Comparison of ENCODE assay signal across 1 cellular context in the genomic region with DNA sequence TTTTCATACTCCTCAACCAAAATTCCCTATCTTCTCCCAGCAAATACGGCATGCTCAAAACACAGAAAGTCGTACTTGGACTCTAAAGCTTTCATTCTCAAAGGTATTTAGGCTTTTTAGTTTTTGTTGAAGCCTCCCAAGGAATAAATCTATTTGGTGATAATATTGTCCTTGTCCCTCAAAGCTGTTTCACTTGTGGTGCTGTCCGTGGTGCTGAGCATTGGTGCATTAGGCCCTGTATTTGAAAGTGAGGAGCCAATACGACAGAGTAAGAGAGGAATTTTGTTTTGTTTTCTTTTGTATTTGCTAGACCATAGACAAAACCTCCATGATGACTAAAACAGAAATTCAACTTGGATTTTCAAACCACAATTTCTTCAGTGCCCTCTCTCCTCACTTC.
TF ChIP-seq lines count a peak whose summit lies in the region.

No MANE protein-coding gene starts in this region.

TF ChIP-seq in liver, 16 proteins besides CTCF, POLR2A, EP300 and RAD21 (continued from another document):
- TF ChIP-seq, protein P1, sequence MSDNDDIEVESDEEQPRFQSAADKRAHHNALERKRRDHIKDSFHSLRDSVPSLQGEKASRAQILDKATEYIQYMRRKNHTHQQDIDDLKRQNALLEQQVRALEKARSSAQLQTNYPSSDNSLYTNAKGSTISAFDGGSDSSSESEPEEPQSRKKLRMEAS (IDR thresholded peaks at IDR 0.05), result no peak
